ENCODE assay signal across 1 cellular context in the genomic region with DNA sequence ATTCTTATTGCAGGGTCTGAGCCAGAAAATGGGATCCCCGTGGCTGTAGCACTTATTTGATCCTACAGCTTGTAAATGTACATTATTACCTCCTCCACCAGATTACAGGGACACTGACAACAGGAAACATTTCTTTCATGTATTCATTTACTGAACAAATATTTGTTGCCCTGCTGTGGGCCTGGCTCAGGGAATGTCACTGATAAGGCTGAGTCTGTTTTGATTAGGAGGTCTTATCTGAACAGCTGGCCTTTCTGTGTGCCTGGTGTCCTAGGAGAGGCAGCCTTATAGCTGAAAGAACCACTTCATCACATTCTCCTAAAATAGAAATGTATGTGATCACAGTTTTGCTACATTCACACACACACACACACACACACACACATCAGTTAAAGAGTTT.
TF ChIP-seq lines count a peak whose summit lies in the region.

No MANE protein-coding gene starts in this region.

TF ChIP-seq in HepG2, 621 proteins besides CTCF, POLR2A, EP300 and RAD21 (continued from another document and continues in another):
- TF ChIP-seq, protein P1, sequence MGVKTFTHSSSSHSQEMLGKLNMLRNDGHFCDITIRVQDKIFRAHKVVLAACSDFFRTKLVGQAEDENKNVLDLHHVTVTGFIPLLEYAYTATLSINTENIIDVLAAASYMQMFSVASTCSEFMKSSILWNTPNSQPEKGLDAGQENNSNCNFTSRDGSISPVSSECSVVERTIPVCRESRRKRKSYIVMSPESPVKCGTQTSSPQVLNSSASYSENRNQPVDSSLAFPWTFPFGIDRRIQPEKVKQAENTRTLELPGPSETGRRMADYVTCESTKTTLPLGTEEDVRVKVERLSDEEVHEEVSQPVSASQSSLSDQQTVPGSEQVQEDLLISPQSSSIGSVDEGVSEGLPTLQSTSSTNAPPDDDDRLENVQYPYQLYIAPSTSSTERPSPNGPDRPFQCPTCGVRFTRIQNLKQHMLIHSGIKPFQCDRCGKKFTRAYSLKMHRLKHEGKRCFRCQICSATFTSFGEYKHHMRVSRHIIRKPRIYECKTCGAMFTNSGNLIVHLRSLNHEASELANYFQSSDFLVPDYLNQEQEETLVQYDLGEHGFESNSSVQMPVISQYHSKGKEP (CRISPR knock-in tag; IDR thresholded peaks at IDR 0.05), result no peak
- TF ChIP-seq ZNF558 (CRISPR knock-in tag; IDR thresholded peaks at IDR 0.05; ENCODE audit: borderline replicate concordance), result no peak
- peak; percentile 85 for TF ChIP-seq NCOA2 (CRISPR knock-in tag; IDR thresholded peaks at IDR 0.05)
- TF ChIP-seq ARNT (IDR thresholded peaks at IDR 0.05), result no peak
- TF ChIP-seq, protein P2, sequence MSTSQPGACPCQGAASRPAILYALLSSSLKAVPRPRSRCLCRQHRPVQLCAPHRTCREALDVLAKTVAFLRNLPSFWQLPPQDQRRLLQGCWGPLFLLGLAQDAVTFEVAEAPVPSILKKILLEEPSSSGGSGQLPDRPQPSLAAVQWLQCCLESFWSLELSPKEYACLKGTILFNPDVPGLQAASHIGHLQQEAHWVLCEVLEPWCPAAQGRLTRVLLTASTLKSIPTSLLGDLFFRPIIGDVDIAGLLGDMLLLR (CRISPR knock-in tag; IDR thresholded peaks at IDR 0.05), result no peak
- no peak for TF ChIP-seq JUN (CRISPR knock-in tag; IDR thresholded peaks at IDR 0.05)
- TF ChIP-seq, protein P3, sequence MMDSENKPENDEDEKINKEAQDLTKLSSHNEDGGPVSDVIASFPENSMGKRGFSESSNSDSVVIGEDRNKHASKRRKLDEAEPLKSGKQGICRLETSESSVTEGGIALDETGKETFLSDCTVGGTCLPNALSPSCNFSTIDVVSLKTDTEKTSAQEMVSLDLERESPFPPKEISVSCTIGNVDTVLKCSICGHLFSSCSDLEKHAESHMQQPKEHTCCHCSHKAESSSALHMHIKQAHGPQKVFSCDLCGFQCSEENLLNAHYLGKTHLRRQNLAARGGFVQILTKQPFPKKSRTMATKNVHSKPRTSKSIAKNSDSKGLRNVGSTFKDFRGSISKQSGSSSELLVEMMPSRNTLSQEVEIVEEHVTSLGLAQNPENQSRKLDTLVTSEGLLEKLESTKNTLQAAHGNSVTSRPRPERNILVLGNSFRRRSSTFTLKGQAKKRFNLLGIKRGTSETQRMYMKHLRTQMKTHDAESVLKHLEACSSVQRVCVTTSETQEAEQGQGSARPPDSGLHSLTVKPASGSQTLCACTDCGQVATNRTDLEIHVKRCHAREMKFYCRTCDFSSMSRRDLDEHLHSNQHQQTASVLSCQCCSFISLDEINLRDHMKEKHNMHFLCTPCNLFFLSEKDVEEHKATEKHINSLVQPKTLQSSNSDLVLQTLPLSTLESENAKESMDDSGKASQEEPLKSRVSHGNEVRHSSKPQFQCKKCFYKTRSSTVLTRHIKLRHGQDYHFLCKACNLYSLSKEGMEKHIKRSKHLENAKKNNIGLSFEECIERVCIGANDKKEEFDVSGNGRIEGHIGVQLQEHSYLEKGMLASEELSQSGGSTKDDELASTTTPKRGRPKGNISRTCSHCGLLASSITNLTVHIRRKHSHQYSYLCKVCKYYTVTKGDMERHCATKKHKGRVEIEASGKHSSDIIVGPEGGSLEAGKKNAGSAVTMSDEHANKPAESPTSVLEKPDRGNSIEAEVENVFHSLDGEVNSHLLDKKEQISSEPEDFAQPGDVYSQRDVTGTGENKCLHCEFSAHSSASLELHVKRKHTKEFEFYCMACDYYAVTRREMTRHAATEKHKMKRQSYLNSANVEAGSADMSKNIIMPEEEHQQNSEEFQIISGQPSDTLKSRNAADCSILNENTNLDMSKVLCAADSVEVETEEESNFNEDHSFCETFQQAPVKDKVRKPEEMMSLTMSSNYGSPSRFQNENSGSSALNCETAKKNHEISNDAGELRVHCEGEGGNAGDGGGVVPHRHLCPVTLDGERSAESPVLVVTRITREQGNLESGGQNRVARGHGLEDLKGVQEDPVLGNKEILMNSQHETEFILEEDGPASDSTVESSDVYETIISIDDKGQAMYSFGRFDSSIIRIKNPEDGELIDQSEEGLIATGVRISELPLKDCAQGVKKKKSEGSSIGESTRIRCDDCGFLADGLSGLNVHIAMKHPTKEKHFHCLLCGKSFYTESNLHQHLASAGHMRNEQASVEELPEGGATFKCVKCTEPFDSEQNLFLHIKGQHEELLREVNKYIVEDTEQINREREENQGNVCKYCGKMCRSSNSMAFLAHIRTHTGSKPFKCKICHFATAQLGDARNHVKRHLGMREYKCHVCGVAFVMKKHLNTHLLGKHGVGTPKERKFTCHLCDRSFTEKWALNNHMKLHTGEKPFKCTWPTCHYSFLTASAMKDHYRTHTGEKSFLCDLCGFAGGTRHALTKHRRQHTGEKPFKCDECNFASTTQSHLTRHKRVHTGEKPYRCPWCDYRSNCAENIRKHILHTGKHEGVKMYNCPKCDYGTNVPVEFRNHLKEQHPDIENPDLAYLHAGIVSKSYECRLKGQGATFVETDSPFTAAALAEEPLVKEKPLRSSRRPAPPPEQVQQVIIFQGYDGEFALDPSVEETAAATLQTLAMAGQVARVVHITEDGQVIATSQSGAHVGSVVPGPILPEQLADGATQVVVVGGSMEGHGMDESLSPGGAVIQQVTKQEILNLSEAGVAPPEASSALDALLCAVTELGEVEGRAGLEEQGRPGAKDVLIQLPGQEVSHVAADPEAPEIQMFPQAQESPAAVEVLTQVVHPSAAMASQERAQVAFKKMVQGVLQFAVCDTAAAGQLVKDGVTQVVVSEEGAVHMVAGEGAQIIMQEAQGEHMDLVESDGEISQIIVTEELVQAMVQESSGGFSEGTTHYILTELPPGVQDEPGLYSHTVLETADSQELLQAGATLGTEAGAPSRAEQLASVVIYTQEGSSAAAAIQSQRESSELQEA (CRISPR knock-in tag; IDR thresholded peaks at IDR 0.05; ENCODE audit: not compliant biosample characterization), result no peak
- TF ChIP-seq, protein P4, sequence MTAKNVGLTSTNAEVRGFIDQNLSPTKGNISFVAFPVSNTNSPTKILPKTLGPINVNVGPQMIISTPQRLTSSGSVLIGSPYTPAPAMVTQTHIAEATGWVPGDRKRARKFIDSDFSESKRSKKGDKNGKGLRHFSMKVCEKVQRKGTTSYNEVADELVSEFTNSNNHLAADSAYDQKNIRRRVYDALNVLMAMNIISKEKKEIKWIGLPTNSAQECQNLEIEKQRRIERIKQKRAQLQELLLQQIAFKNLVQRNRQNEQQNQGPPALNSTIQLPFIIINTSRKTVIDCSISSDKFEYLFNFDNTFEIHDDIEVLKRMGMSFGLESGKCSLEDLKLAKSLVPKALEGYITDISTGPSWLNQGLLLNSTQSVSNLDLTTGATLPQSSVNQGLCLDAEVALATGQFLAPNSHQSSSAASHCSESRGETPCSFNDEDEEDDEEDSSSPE (CRISPR knock-in tag; IDR thresholded peaks at IDR 0.05), result no peak
- TF ChIP-seq, protein P5, sequence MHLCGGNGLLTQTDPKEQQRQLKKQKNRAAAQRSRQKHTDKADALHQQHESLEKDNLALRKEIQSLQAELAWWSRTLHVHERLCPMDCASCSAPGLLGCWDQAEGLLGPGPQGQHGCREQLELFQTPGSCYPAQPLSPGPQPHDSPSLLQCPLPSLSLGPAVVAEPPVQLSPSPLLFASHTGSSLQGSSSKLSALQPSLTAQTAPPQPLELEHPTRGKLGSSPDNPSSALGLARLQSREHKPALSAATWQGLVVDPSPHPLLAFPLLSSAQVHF (CRISPR knock-in tag; IDR thresholded peaks at IDR 0.05), result no peak
- no peak for TF ChIP-seq CBX1 (IDR thresholded peaks at IDR 0.05; ENCODE audit: low read depth)
- TF ChIP-seq ZNF530 (CRISPR knock-in tag; IDR thresholded peaks at IDR 0.05; ENCODE audit: low read depth), result no peak
- TF ChIP-seq RAD51 (IDR thresholded peaks at IDR 0.05; ENCODE audit: borderline replicate concordance), result no peak
- no peak for TF ChIP-seq ZNF552 (CRISPR knock-in tag; IDR thresholded peaks at IDR 0.05; ENCODE audit: borderline replicate concordance)
- TF ChIP-seq, protein P6, sequence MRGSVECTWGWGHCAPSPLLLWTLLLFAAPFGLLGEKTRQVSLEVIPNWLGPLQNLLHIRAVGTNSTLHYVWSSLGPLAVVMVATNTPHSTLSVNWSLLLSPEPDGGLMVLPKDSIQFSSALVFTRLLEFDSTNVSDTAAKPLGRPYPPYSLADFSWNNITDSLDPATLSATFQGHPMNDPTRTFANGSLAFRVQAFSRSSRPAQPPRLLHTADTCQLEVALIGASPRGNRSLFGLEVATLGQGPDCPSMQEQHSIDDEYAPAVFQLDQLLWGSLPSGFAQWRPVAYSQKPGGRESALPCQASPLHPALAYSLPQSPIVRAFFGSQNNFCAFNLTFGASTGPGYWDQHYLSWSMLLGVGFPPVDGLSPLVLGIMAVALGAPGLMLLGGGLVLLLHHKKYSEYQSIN (CRISPR knock-in tag; IDR thresholded peaks at IDR 0.05; ENCODE audit: borderline replicate concordance), result no peak
- TF ChIP-seq NFRKB (IDR thresholded peaks at IDR 0.05), result no peak
- no peak for TF ChIP-seq HCFC1 (IDR thresholded peaks at IDR 0.05; ENCODE audit: low read depth, low read length)
- TF ChIP-seq, protein P7, sequence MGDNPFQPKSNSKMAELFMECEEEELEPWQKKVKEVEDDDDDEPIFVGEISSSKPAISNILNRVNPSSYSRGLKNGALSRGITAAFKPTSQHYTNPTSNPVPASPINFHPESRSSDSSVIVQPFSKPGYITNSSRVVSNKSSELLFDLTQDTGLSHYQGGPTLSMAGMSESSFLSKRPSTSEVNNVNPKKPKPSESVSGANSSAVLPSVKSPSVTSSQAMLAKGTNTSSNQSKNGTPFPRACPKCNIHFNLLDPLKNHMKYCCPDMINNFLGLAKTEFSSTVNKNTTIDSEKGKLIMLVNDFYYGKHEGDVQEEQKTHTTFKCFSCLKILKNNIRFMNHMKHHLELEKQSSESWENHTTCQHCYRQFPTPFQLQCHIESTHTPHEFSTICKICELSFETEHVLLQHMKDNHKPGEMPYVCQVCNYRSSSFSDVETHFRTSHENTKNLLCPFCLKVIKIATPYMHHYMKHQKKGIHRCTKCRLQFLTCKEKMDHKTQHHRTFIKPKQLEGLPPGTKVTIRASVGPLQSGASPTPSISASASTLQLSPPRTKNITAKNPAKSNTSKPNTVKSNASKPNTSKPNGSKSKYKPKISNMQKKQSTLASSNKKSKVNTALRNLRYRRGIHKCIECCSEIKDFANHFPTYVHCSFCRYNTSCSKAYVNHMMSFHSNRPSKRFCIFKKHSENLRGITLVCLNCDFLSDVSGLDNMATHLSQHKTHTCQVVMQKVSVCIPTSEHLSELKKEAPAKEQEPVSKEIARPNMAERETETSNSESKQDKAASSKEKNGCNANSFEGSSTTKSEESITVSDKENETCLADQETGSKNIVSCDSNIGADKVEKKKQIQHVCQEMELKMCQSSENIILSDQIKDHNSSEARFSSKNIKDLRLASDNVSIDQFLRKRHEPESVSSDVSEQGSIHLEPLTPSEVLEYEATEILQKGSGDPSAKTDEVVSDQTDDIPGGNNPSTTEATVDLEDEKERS (CRISPR knock-in tag; IDR thresholded peaks at IDR 0.05), result no peak
- TF ChIP-seq JUNB (CRISPR knock-in tag; IDR thresholded peaks at IDR 0.05; ENCODE audit: borderline replicate concordance), result no peak
- peak; percentile 67; the same call in 1 of the 2 replicates for TF ChIP-seq RXRB (CRISPR knock-in tag; IDR thresholded peaks at IDR 0.05; ENCODE audit: borderline replicate concordance)
- TF ChIP-seq ZKSCAN8 (CRISPR knock-in tag; IDR thresholded peaks at IDR 0.05; ENCODE audit: borderline replicate concordance), result no peak
- no peak for TF ChIP-seq KLF9 (CRISPR knock-in tag; IDR thresholded peaks at IDR 0.05; ENCODE audit: low read depth)
- TF ChIP-seq NFKB2 (CRISPR knock-in tag; IDR thresholded peaks at IDR 0.05; ENCODE audit: borderline replicate concordance), result no peak
- peak; percentile 57 for TF ChIP-seq RARA (CRISPR knock-in tag; IDR thresholded peaks at IDR 0.05)
- TF ChIP-seq CREM (IDR thresholded peaks at IDR 0.05), result peak; percentile 63; the same call in 1 of the 2 replicates
- no peak for TF ChIP-seq CREM (CRISPR knock-in tag; IDR thresholded peaks at IDR 0.05)
- TF ChIP-seq, protein P8, sequence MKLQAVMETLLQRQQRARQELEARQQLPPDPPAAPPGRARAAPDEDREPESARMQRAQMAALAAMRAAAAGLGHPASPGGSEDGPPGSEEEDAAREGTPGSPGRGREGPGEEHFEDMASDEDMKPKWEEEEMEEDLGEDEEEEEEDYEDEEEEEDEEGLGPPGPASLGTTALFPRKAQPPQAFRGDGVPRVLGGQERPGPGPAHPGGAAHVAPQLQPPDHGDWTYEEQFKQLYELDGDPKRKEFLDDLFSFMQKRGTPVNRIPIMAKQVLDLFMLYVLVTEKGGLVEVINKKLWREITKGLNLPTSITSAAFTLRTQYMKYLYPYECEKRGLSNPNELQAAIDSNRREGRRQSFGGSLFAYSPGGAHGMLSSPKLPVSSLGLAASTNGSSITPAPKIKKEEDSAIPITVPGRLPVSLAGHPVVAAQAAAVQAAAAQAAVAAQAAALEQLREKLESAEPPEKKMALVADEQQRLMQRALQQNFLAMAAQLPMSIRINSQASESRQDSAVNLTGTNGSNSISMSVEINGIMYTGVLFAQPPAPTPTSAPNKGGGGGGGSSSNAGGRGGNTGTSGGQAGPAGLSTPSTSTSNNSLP (IDR thresholded peaks at IDR 0.05; ENCODE audit: low read depth, low read length), result peak; percentile 90
- TF ChIP-seq SCMH1 (CRISPR knock-in tag; IDR thresholded peaks at IDR 0.05; ENCODE audit: borderline replicate concordance), result no peak
- TF ChIP-seq, protein P9, sequence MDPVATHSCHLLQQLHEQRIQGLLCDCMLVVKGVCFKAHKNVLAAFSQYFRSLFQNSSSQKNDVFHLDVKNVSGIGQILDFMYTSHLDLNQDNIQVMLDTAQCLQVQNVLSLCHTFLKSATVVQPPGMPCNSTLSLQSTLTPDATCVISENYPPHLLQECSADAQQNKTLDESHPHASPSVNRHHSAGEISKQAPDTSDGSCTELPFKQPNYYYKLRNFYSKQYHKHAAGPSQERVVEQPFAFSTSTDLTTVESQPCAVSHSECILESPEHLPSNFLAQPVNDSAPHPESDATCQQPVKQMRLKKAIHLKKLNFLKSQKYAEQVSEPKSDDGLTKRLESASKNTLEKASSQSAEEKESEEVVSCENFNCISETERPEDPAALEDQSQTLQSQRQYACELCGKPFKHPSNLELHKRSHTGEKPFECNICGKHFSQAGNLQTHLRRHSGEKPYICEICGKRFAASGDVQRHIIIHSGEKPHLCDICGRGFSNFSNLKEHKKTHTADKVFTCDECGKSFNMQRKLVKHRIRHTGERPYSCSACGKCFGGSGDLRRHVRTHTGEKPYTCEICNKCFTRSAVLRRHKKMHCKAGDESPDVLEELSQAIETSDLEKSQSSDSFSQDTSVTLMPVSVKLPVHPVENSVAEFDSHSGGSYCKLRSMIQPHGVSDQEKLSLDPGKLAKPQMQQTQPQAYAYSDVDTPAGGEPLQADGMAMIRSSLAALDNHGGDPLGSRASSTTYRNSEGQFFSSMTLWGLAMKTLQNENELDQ (CRISPR knock-in tag; IDR thresholded peaks at IDR 0.05; ENCODE audit: borderline replicate concordance), result no peak
- TF ChIP-seq BRD4 (CRISPR knock-in tag; IDR thresholded peaks at IDR 0.05), result no peak
- no peak for TF ChIP-seq ZNF607 (CRISPR knock-in tag; IDR thresholded peaks at IDR 0.05; ENCODE audit: borderline replicate concordance)
- peak; percentile 64; the same call in 1 of the 2 replicates for TF ChIP-seq ZNF878 (CRISPR knock-in tag; IDR thresholded peaks at IDR 0.05)
- TF ChIP-seq YEATS4 (CRISPR knock-in tag; IDR thresholded peaks at IDR 0.05; ENCODE audit: borderline replicate concordance), result no peak
- TF ChIP-seq, protein P10, sequence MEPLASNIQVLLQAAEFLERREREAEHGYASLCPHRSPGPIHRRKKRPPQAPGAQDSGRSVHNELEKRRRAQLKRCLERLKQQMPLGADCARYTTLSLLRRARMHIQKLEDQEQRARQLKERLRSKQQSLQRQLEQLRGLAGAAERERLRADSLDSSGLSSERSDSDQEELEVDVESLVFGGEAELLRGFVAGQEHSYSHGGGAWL (CRISPR knock-in tag; IDR thresholded peaks at IDR 0.05), result no peak
- 0 out of 2 replicates have a peak, but pooled peaks have one; percentile 21 for TF ChIP-seq SNAPC2 (CRISPR knock-in tag; IDR thresholded peaks at IDR 0.05)
